2 cellular contexts compared by ENCODE assay signal in the genomic region with DNA sequence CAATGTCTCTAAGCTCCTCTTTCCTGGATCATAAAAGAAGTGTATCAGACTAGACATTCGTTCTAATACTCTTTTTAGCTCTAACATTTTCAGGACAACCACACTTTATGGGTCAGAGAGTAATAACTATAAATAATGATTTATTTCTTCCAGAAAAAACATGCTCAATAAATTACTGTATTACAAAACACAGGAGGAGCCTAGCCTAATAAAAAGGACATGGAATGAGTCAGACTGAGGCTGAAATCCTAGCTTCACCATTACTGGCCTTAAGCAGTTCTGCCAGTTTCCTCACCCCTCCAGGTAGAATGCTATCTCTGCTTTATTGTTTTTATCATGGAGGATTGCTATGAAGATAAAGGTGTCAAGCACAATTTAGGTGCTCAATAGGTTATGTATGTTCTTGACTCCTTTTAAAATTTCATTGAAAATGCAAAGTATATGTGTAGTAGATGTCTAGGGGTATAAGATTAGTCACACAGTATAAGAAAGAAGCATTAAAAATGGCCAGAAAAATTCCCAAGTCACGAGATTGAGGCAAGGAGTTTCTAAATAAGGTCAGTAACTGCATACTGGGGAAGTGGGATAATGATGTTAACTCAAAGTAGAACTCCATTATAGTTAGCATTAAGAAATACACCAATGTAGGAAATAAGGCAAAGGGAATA.
TF ChIP-seq lines count a peak whose summit lies in the region.

No MANE protein-coding gene starts in this region.

TF ChIP-seq in IMR-90, 13 proteins besides CTCF, POLR2A, EP300 and RAD21:
- no peak for TF ChIP-seq RFX5 (IDR thresholded peaks at IDR 0.05; ENCODE audit: low read depth, low read length)
- no peak for TF ChIP-seq CHD1 (IDR thresholded peaks at IDR 0.05; ENCODE audit: low read depth, low read length)
- peak; percentile 44; the same call in 1 of the 2 replicates for TF ChIP-seq CEBPB (IDR thresholded peaks at IDR 0.05; ENCODE audit: low read depth, low read length)
- 0 out of 2 replicates have a peak, but pooled peaks have one; percentile 24 for TF ChIP-seq BHLHE40 (IDR thresholded peaks at IDR 0.05; ENCODE audit: low read depth, low read length)

TF ChIP-seq in GM23338, 12 proteins besides CTCF, POLR2A, EP300 and RAD21:
- TF ChIP-seq NANOG (IDR thresholded peaks at IDR 0.05; ENCODE audit: borderline replicate concordance) (no peak), EZH2phosphoT487 (IDR thresholded peaks at IDR 0.05; ENCODE audit: unreplicated experiment) (no peak), CREB1 (CRISPR knock-in tag; IDR thresholded peaks at IDR 0.05; ENCODE audit: low read depth) (no peak), ZNF114 (CRISPR knock-in tag; IDR thresholded peaks at IDR 0.05) (no peak), STAT1 (IDR thresholded peaks at IDR 0.05; ENCODE audit: unreplicated experiment) (no peak)
- TF ChIP-seq, protein P1, sequence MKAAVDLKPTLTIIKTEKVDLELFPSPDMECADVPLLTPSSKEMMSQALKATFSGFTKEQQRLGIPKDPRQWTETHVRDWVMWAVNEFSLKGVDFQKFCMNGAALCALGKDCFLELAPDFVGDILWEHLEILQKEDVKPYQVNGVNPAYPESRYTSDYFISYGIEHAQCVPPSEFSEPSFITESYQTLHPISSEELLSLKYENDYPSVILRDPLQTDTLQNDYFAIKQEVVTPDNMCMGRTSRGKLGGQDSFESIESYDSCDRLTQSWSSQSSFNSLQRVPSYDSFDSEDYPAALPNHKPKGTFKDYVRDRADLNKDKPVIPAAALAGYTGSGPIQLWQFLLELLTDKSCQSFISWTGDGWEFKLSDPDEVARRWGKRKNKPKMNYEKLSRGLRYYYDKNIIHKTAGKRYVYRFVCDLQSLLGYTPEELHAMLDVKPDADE (IDR thresholded peaks at IDR 0.05), result no peak
- TF ChIP-seq, protein P2, sequence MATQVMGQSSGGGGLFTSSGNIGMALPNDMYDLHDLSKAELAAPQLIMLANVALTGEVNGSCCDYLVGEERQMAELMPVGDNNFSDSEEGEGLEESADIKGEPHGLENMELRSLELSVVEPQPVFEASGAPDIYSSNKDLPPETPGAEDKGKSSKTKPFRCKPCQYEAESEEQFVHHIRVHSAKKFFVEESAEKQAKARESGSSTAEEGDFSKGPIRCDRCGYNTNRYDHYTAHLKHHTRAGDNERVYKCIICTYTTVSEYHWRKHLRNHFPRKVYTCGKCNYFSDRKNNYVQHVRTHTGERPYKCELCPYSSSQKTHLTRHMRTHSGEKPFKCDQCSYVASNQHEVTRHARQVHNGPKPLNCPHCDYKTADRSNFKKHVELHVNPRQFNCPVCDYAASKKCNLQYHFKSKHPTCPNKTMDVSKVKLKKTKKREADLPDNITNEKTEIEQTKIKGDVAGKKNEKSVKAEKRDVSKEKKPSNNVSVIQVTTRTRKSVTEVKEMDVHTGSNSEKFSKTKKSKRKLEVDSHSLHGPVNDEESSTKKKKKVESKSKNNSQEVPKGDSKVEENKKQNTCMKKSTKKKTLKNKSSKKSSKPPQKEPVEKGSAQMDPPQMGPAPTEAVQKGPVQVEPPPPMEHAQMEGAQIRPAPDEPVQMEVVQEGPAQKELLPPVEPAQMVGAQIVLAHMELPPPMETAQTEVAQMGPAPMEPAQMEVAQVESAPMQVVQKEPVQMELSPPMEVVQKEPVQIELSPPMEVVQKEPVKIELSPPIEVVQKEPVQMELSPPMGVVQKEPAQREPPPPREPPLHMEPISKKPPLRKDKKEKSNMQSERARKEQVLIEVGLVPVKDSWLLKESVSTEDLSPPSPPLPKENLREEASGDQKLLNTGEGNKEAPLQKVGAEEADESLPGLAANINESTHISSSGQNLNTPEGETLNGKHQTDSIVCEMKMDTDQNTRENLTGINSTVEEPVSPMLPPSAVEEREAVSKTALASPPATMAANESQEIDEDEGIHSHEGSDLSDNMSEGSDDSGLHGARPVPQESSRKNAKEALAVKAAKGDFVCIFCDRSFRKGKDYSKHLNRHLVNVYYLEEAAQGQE (IDR thresholded peaks at IDR 0.05; ENCODE audit: unreplicated experiment), result no peak
